In the genomic region with DNA sequence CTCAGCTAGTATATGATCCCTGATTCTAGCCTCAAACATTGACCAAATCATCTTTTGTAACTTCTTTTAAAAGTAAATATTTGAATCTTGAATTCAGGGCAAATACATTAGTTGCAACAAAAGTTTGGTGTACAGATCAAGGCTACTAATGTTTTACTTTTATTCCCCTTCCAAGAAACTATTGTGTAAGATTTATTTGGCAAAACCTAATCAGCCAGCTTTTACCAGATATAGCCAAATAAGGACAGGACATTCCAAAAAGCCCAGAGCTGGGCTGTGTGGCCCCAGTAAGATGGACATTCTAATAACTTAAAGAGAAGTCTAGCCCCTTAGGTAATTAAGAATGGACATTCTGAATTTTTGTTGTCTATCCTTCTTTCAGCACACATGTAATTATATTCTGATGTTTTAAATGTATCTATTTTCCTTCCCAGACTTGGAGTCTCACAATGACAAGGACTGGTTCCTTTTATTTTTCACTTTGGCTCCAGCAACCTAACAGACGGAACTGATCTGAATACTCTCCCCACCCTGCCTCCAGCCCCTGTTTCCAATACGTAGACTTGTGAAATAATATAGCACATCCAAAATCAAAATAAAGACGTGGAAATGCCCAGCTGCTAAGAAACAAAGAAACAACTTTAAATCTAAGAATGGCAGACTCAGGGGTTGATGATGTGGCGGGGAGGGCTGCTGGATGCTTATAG, we compare ENCODE assay signal across 9 cellular contexts. TPM values are rescaled to one million over a fixed set of nuclear protein-coding genes. Genes with fewer than 3 reads are reported as not detected.
A peak's percentile ranks its signal among the peaks of the same experiment; 100 is the strongest.
DNase-seq lines count a peak whose midpoint lies in the region; ATAC-seq and TF ChIP-seq lines count a peak whose summit lies in the region.
"Had no signal": no experiment of that assay in that cellular context is flagged by ENCODE, and none has a peak within 500 bp of the region (broad histone marks: within the 10 kb centered on the region; RNA-seq: fewer than 3 reads in every experiment).

No MANE protein-coding gene starts in this region.

- no peaks in the 10 kb centered on the region for H3K27me3 ChIP-seq in CD4-positive, CD25-positive, alpha-beta regulatory T cell (ENCODE audit: control insufficient read depth, insufficient read depth, low read length)
- H3K27me3 ChIP-seq in Loucy (ENCODE audit: insufficient read depth, low read length, poor library complexity, severe bottlenecking): no peaks in the 10 kb centered on the region
- H3K27me3 ChIP-seq: gastrocnemius medialis had no signal

- H3K4me1 Mint-ChIP-seq in CD4-positive, CD25-positive, alpha-beta regulatory T cell: peaks cover 5 to 52% (median 17%) of the 10 kb centered on the region in 4 donors

- no peaks in the 10 kb centered on the region for H3K36me3 Mint-ChIP-seq in CD4-positive, CD25-positive, alpha-beta regulatory T cell

- no peaks in the 10 kb centered on the region for H3K9me2 ChIP-seq in Loucy (replicated peaks; ENCODE audit: low read depth, low read length)

- H3K9me3 ChIP-seq in CD4-positive, CD25-positive, alpha-beta regulatory T cell (ENCODE audit: control insufficient read depth in 2 of 2, low read length in 2 of 2): peaks cover 4 to 5% of the 10 kb centered on the region in 2 experiments
- peaks cover 12% of the 10 kb centered on the region; the same call in 1 of the 2 replicates for H3K9me3 ChIP-seq in Loucy (ENCODE audit: insufficient read depth, low read depth, low read length)
- H3K9me3 ChIP-seq: gastrocnemius medialis had no signal

- peak overlapping the region; percentile 58 to 93 (median 87) for H3K27ac Mint-ChIP-seq in CD4-positive, CD25-positive, alpha-beta regulatory T cell

- H3K27ac ChIP-seq in CD4-positive, CD25-positive, alpha-beta regulatory T cell (ENCODE audit: insufficient read depth, low read length, poor library complexity, severe bottlenecking): peak overlapping the region; percentile 38
- H3K27ac ChIP-seq: gastrocnemius medialis had no signal

- peak overlapping the region; percentile 18 for H3K4me2 ChIP-seq in Loucy (ENCODE audit: low read depth, low read length, poor library complexity, severe bottlenecking)

- no peak for ATAC-seq in CD4-positive, CD25-positive, alpha-beta regulatory T cell (ENCODE audit: low read depth in 2 of 2)
- ATAC-seq in sciatic nerve (peak; percentile 75), HG03442 (IDR thresholded peaks at IDR 0.05; ENCODE audit: unreplicated experiment) (no peak), HG03039 (IDR thresholded peaks at IDR 0.05; ENCODE audit: unreplicated experiment) (no peak), HG02610 (IDR thresholded peaks at IDR 0.05; ENCODE audit: unreplicated experiment) (no peak)

- no peaks in the 10 kb centered on the region for H3F3A ChIP-seq in Loucy (ENCODE audit: low read depth)

- peak overlapping the region; percentile 50 for H2AFZ ChIP-seq in Loucy (ENCODE audit: low read length)

- H3K27me3 Mint-ChIP-seq in CD4-positive, CD25-positive, alpha-beta regulatory T cell: no peaks in the 10 kb centered on the region

- intact Hi-C loops in sciatic nerve (cut with DNase I): loop anchor here (10.0 kb wide), 1 partner anchor 119 kb away; no protein-coding TSS in a partner anchor

- H3K9ac ChIP-seq in Loucy (ENCODE audit: low read depth, low read length, poor library complexity, severe bottlenecking): peak overlapping the region; percentile 29

- peaks cover 11% of the 10 kb centered on the region for H3K4me1 ChIP-seq in CD4-positive, CD25-positive, alpha-beta regulatory T cell (ENCODE audit: control insufficient read depth, insufficient read depth, low read length, poor library complexity, severe bottlenecking)
- H3K4me1 ChIP-seq in Loucy (ENCODE audit: insufficient read depth, low read length, poor library complexity, severe bottlenecking): peaks cover 16% of the 10 kb centered on the region
- H3K4me1 ChIP-seq: gastrocnemius medialis had no signal

- H3K36me3 ChIP-seq in CD4-positive, CD25-positive, alpha-beta regulatory T cell (ENCODE audit: control insufficient read depth, insufficient read depth, low read length): no peaks in the 10 kb centered on the region
- H3K36me3 ChIP-seq in Loucy (ENCODE audit: insufficient read depth, low read length): no peaks in the 10 kb centered on the region
- H3K36me3 ChIP-seq: gastrocnemius medialis had no signal

- peak overlapping the region in 1 of 4 donors; percentile 37 for H3K4me3 Mint-ChIP-seq in CD4-positive, CD25-positive, alpha-beta regulatory T cell

- no peaks in the 10 kb centered on the region for H3K79me2 ChIP-seq in Loucy (ENCODE audit: insufficient read depth, low read length)

- H3K9me3 Mint-ChIP-seq in CD4-positive, CD25-positive, alpha-beta regulatory T cell: peaks cover 0 to 9% (median 6%) of the 10 kb centered on the region in 7 donors

- H3K4me3 ChIP-seq in CD4-positive, CD25-positive, alpha-beta regulatory T cell (ENCODE audit: low read depth, low read length): no peak overlapping the region
- no peak overlapping the region for H3K4me3 ChIP-seq in Loucy (ENCODE audit: low read length, poor library complexity, severe bottlenecking)
- H3K4me3 ChIP-seq: gastrocnemius medialis had no signal

- TF ChIP-seq CTCF in Loucy (conservative IDR thresholded peaks at IDR 0.05; ENCODE audit: low read length): no peak

- H4K20me1 ChIP-seq in Loucy (ENCODE audit: insufficient read depth, low read length, poor library complexity, severe bottlenecking): no peaks in the 10 kb centered on the region

- no peak for DNase-seq in CD4-positive, CD25-positive, alpha-beta regulatory T cell
- peak; percentile 46 for DNase-seq in fibroblast of gingiva (ENCODE audit: low read depth)
- DNase-seq in sciatic nerve (ENCODE audit: low spot score): no peak
- no peak for DNase-seq in pons (ENCODE audit: low spot score)

RNA-seq across cellular contexts. Expression of gene STARD5, which starts 48.1 kb away (rescaled TPM):
- 6.6 TPM for total RNA-seq in CD4-positive, CD25-positive, alpha-beta regulatory T cell
- polyA plus RNA-seq in CD4-positive, CD25-positive, alpha-beta regulatory T cell: 1 to 10 TPM; 4.0 to 5.0 (median 4.1) TPM
- total RNA-seq in sciatic nerve: 6.1 TPM
